ENCODE assay signal across 8 cellular contexts in the genomic region with DNA sequence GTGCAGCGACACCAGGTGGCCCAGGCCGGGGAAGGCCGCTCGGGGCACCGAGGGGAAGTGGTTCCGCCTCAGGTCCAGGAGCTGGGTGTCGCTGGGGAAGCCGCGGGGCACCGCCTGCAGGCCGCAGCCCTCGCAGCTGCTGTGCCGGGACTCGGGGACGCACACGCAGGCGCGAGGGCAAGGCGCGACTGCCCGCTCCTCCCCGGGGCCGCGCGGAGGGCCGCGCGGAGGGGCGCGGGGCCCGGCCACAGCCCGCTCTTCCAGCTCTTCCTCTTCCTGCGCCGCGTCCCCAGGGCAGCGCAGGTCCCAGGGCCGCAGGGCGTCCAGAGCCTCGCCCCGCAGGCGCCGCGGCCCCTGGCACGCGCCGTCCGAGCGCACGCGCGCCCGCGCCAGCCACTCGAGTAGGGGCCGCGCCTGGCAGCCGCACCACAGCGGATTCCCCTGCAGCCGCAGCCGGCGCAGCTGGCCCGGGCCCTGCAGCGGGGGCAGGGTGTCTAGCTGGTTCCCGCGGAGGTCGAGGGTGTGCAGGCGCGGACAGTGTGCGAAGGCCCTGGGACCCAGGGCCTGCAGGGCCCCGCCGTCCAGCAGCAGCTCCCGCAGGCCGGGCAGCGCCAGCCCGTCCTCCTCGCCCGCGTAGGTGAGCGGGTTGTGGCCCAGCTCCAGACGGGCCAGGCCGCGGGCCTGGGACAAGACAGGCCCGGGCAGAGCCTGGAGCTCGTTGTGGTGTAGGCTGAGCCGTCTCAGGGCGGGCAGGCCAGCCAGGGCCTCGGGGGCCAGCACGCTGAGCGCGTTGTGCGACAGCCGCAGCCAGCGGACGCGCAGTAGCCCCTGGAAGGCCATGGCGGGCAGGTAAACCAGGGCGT. TPM values are rescaled to one million over a fixed set of nuclear protein-coding genes. Genes with fewer than 3 reads are reported as not detected.
DNase-seq lines count a peak whose midpoint lies in the region; ATAC-seq and TF ChIP-seq lines count a peak whose summit lies in the region.

No MANE protein-coding gene starts in this region.

- peak; percentile 38 to 86 for DNase-seq in NCI-H526 (lab: John Stamatoyannopoulos, UW)
- DNase-seq in NCI-H526 treated with DMSO at 0.1 percent for 48 hours (lab: John Stamatoyannopoulos, UW), result no peak
- no peak for DNase-seq in SJSA1 (ENCODE audit: low read depth in 1 of 2, low spot score in 2 of 2)
- DNase-seq in left ventricle myocardium superior, result peak; percentile 86
- DNase-seq in renal cortical epithelial cell (ENCODE audit: low read depth), result peak; percentile 27
- peak in 1 of 2 donors; percentile 54 for DNase-seq in uterus

- peaks cover 10% of the 10 kb centered on the region for H3K4me1 Mint-ChIP-seq in activated naive CD8-positive, alpha-beta T cell (ENCODE audit: low read depth)

- H3K4me1 ChIP-seq in SJSA1 (replicated peaks), result peaks cover 19% of the 10 kb centered on the region
- peaks cover 0 to 9% of the 10 kb centered on the region in 2 donors for H3K4me1 ChIP-seq in uterus

- peak; percentile 65 for ATAC-seq in HG03439 (IDR thresholded peaks at IDR 0.05; ENCODE audit: unreplicated experiment)
- peak; percentile 67 for ATAC-seq in left ventricle myocardium superior

- no peak for TF ChIP-seq POLR2A in uterus (IDR thresholded peaks at IDR 0.05)

- no peaks in the 10 kb centered on the region for H3K27me3 ChIP-seq in SJSA1 (replicated peaks)
- H3K27me3 ChIP-seq in uterus, result no peaks in the 10 kb centered on the region

- intact Hi-C loops in left ventricle myocardium superior (cut with micrococcal nuclease) (no loop called here), uterus (cut with DNase I; ENCODE audit: low total_unique reads) (no loop called here)

- H3K27me3 Mint-ChIP-seq in activated naive CD8-positive, alpha-beta T cell, result no peaks in the 10 kb centered on the region

- H3K4me3 Mint-ChIP-seq in activated naive CD8-positive, alpha-beta T cell, result peak overlapping the region; percentile 70

- H3K9me3 Mint-ChIP-seq in activated naive CD8-positive, alpha-beta T cell (ENCODE audit: low read depth), result no peaks in the 10 kb centered on the region

- H3K27ac ChIP-seq in SJSA1, result no peak overlapping the region
- H3K27ac ChIP-seq in uterus, result no peak overlapping the region

- H3K4me3 ChIP-seq in SJSA1 (peak overlapping the region; percentile 36), uterus (peak overlapping the region; percentile 2 to 44)

- TF ChIP-seq CTCF in uterus (IDR thresholded peaks at IDR 0.05), result peak in 3 of 4 experiments; percentile 53 to 57 (median 54)

- no peaks in the 10 kb centered on the region for H3K9me3 ChIP-seq in SJSA1 (replicated peaks)
- no peaks in the 10 kb centered on the region for H3K9me3 ChIP-seq in uterus

- 0 out of 2 replicates have a peak, but pooled peaks cover 4% of the 10 kb centered on the region for H3K36me3 ChIP-seq in SJSA1
- H3K36me3 ChIP-seq in uterus, result no peaks in the 10 kb centered on the region

- no peaks in the 10 kb centered on the region for H3K36me3 Mint-ChIP-seq in activated naive CD8-positive, alpha-beta T cell

- no peak overlapping the region for H3K27ac Mint-ChIP-seq in activated naive CD8-positive, alpha-beta T cell

RNA-seq across cellular contexts. Expression of gene CHADL, which starts 2.8 kb away (rescaled TPM):
- total RNA-seq in SJSA1 (2014; rRNA removed; shearing (Covaris generic)), result 0.11 TPM in 1 of 2 replicates, not detected in the other
- total RNA-seq in left ventricle myocardium superior (25.4 TPM), renal cortical epithelial cell (0.85 and 0.87 TPM in 2 replicates), uterus (1 to 10 TPM in 2 of 4 donors, not detected in 2; 1.8 to 2.6 TPM)

RNA-seq across cellular contexts. Expression of gene L3MBTL2, which starts 32.8 kb away (rescaled TPM):
- total RNA-seq in SJSA1 (2014; rRNA removed; shearing (Covaris generic)), result 23.7 and 25.8 TPM in 2 replicates
- total RNA-seq in left ventricle myocardium superior (18.2 TPM), renal cortical epithelial cell (15.3 and 26.1 TPM in 2 replicates), uterus (10 to 100 TPM in 3 of 4 donors, 1 to 10 TPM in 1; 2.1 to 35.1 (median 22.2) TPM)

RNA-seq across cellular contexts. Expression of gene RANGAP1, which starts 48.0 kb away (rescaled TPM):
- total RNA-seq in SJSA1 (2014; rRNA removed; shearing (Covaris generic)), result 172 and 201 TPM in 2 replicates
- 46.2 TPM for total RNA-seq in left ventricle myocardium superior
- 78.8 and 110 TPM in 2 replicates for total RNA-seq in renal cortical epithelial cell
- total RNA-seq in uterus, result 10 to 100 TPM; 18.7 to 38.7 (median 35.6) TPM

Comparison
In these comparisons a context has a peak if more than half of its experiments do, and no peak if none do; other contexts are left out.
1. DNase-seq: peak in NCI-H526 (2 of 2), left ventricle myocardium superior (single experiment) and renal cortical epithelial cell (single experiment); none in NCI-H526 treated with DMSO at 0.1 percent for 48 hours (single experiment) and SJSA1 (0 of 2).